ENCODE assay signal across 28 cellular contexts in the genomic region with DNA sequence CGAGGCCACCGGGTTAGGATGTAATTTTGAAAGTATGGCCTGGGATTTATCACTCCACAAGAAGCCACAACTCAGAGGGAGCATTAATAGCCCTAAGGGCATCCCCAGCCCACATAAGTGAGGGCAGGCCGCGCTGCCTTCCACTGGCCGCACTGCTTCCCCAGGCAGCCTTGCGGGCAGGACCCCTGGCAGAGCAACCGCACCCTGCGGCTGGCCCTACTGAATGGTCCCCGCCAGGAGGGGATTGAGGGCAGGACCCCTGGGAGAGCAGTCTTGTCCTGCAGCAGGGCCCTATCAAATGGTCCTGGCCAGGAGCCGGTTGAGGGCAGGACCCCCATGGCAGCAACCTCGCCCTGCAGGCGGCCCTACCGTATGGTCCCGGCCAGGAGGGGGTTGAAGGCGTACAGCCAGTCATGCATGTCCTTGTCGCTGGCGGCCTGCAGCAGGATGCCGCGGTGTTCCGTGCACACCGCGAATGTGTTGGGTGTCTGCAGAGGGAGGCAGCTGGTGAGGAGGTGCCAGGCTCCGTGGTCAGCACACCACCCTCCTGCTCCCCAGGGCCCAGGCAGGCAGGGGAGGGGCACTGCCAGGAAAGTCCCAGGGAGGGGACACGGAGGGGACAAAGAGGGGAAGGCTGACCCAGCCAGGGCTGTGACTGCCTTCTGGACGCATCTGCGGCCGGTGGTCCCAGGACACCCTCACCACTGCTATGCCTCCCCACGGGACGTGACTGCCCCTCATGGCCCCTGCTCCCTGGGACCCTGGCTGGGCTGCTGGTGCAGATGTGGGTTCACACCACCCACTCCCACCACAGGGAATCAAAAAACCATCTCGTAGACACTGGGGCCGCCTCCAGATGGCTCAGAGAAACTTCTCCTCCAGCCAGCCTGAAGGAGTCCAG. TPM values are rescaled to one million over a fixed set of nuclear protein-coding genes. Genes with fewer than 3 reads are reported as not detected.
"Had no signal": no experiment of that assay in that cellular context is flagged by ENCODE, and none has a peak within 500 bp of the region (broad histone marks: within the 10 kb centered on the region; RNA-seq: fewer than 3 reads in every experiment).

No MANE protein-coding gene starts in this region.

- H3K9ac ChIP-seq: SK-N-SH had no signal

- H3K36me3 ChIP-seq: MG63, Peyer's patch had no signal

- FAIRE-seq: HepG2 had no signal

- H3K27me3 ChIP-seq: MG63, Peyer's patch had no signal

- H2AFZ ChIP-seq: PC-9 had no signal

- H3K4me3 ChIP-seq: MG63, PC-9, Peyer's patch had no signal

- H3K4me1 ChIP-seq: Peyer's patch had no signal

- H3K9me3 ChIP-seq: MG63, Peyer's patch, SK-N-SH had no signal

- DNase-seq: IMR-90, Karpas-422, KG1, MG63, NCI-H1092, NCI-H1105 treated with DMSO at 0.1 percent for 48 hours, NCI-H1417 treated with DMSO at 0.1 percent for 48 hours, NCI-H146, NCI-H187, NCI-H2029, NCI-H2081 treated with DMSO at 0.1 percent for 48 hours, NCI-H2171, NCI-H226, NCI-H446, NCI-H510A, NCI-H524 treated with DMSO at 0.1 percent for 48 hours, NCI-H69, NCI-H774, PC-9, Peyer's patch, SHP77, SK-N-SH, SW 1271 had no signal

- H3K9me2 ChIP-seq: SK-N-SH had no signal

- H3K27ac ChIP-seq: PC-9, Peyer's patch had no signal

- H3K4me2 ChIP-seq: PC-9, SK-N-SH had no signal

- ATAC-seq: HepG2 had no signal

RNA-seq across cellular contexts. Expression of a gene that starts 26.3 kb away (rescaled TPM):
- total RNA-seq: HepG2, HT1080, IMR-90, OCI-LY7, PC-9, RPMI7951, SK-MEL-5 had no signal
- polyA plus RNA-seq: HepG2, IMR-90, SK-N-SH had no signal

RNA-seq across cellular contexts. Expression of a gene that starts 35.2 kb away (rescaled TPM):
- total RNA-seq: HepG2, HT1080, IMR-90, OCI-LY7, PC-9, RPMI7951, SK-MEL-5 had no signal
- polyA plus RNA-seq: HepG2, IMR-90, SK-N-SH had no signal
